28 cellular contexts compared by ENCODE assay signal in the genomic region with DNA sequence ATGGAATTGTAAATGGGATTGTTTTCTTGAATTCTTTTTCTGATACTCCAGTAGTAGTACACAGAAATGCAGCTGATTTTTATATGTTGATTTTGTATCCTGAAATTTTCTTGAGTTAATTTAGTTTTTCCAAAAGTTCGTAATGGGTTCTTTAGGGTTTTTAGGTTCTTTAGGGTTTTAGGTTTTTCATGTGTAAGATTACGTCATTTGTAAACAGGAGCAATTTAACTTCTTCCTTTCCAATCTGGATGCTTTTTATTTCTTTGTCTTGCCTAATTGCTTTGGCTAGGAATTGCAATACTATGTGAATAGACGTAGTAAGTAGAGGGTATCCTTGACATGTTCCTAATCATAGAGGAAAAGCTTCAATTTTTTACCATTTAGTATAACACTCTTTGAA.
"Had no signal": no experiment of that assay in that cellular context is flagged by ENCODE, and none has a peak within 500 bp of the region (broad histone marks: within the 10 kb centered on the region; RNA-seq: fewer than 3 reads in every experiment).

No MANE protein-coding gene starts in this region.

- H3K36me3 Mint-ChIP-seq: mesothelial cell of epicardium, naive B cell had no signal

- ATAC-seq: effector memory CD8-positive, alpha-beta T cell; esophagus mucosa; gastrocnemius medialis; heart right ventricle; left cardiac atrium; left lung; left ventricle myocardium superior; lower lobe of right lung; mucosa of descending colon had no signal

- H3K4me1 ChIP-seq: colonic mucosa, esophagus squamous epithelium, gastrocnemius medialis, heart right ventricle, left lung, lower lobe of right lung had no signal

- H3K4me3 ChIP-seq: colonic mucosa, esophagus squamous epithelium, gastrocnemius medialis, heart right ventricle, left lung, lower lobe of right lung, mucosa of descending colon had no signal

- H3K27me3 Mint-ChIP-seq: dendritic cell treated with granulocyte-macrophage colony-stimulating factor and Interleukin-4, amounts not matched to agents 40 ng/mL and 50 ng/mL, for 4 days; effector memory CD8-positive, alpha-beta T cell; naive B cell had no signal

- H3K36me3 ChIP-seq: colonic mucosa, esophagus squamous epithelium, gastrocnemius medialis, heart right ventricle, left lung, lower lobe of right lung had no signal

- DNase-seq: colonic mucosa; cortex of kidney; effector CD8-positive, alpha-beta T cell; effector memory CD8-positive, alpha-beta T cell; endodermal cell; erythroblast; esophagus squamous epithelium; foreskin fibroblast; foreskin melanocyte; gastrocnemius medialis; glutamatergic neuron; head of caudate nucleus; heart right ventricle; hippocampal formation; left cardiac atrium; left lung; left ventricle myocardium superior; lower lobe of right lung; mesenchymal stem cell; mucosa of descending colon; naive B cell had no signal

- H3K9me3 Mint-ChIP-seq: dendritic cell treated with granulocyte-macrophage colony-stimulating factor and Interleukin-4, amounts not matched to agents 40 ng/mL and 50 ng/mL, for 4 days; endodermal cell had no signal

- H3K4me1 Mint-ChIP-seq: endodermal cell, mesothelial cell of epicardium, naive B cell had no signal

- H3K27ac ChIP-seq: colonic mucosa, epithelial cell of prostate, esophagus squamous epithelium, gastrocnemius medialis, heart right ventricle, left lung, lower lobe of right lung had no signal

- FAIRE-seq: endometrium, islet of Langerhans, keratinocyte had no signal

- H3K4me3 Mint-ChIP-seq: dendritic cell treated with granulocyte-macrophage colony-stimulating factor and Interleukin-4, amounts not matched to agents 40 ng/mL and 50 ng/mL, for 4 days; effector memory CD8-positive, alpha-beta T cell; endodermal cell; mesothelial cell of epicardium; naive B cell had no signal

- H3K27me3 ChIP-seq: colonic mucosa, esophagus squamous epithelium, gastrocnemius medialis, heart right ventricle, left lung had no signal

- H3K27ac Mint-ChIP-seq: dendritic cell treated with granulocyte-macrophage colony-stimulating factor and Interleukin-4, amounts not matched to agents 40 ng/mL and 50 ng/mL, for 4 days; effector memory CD8-positive, alpha-beta T cell; endodermal cell; mesothelial cell of epicardium; naive B cell had no signal

- H3K9me3 ChIP-seq: colonic mucosa, esophagus squamous epithelium, gastrocnemius medialis, heart right ventricle, left lung, lower lobe of right lung, mucosa of descending colon had no signal
